Comparison of ENCODE assay signal across 12 cellular contexts in genomic region chr1:214321686-214322453, GRCh38. TPM values are rescaled to one million over a fixed set of nuclear protein-coding genes. Genes with fewer than 3 reads are reported as not detected.
A peak's percentile ranks its signal among the peaks of the same experiment; 100 is the strongest.
DNase-seq lines count a peak whose midpoint lies in the region; ATAC-seq, FAIRE-seq and TF ChIP-seq lines count a peak whose summit lies in the region.
"Had no signal": no experiment of that assay in that cellular context is flagged by ENCODE, and none has a peak within 500 bp of the region (broad histone marks: within the 10 kb centered on the region; RNA-seq: fewer than 3 reads in every experiment).

No MANE protein-coding gene starts in this region.

- TF ChIP-seq POLR2A in GM12878 (IDR thresholded peaks at IDR 0.05; ENCODE audit: low read depth, low read length): no peak
- no peak for TF ChIP-seq POLR2A in breast epithelium (IDR thresholded peaks at IDR 0.05)

- H3K9me3 ChIP-seq in GM12878 (replicated peaks; ENCODE audit: control insufficient read depth, insufficient read depth, low read length) (no peaks in the 10 kb centered on the region), breast epithelium (no peaks in the 10 kb centered on the region)

- no peak for FAIRE-seq in GM12878 (lab: Jason Lieb, UNC)

- H3K79me2 ChIP-seq in GM12878 (ENCODE audit: control insufficient read depth, insufficient read depth, low read length): no peaks in the 10 kb centered on the region

- H3K4me1 ChIP-seq in GM12878 (ENCODE audit: control insufficient read depth, insufficient read depth, low read length): peaks cover 13% of the 10 kb centered on the region
- no peaks in the 10 kb centered on the region for H3K4me1 ChIP-seq in breast epithelium
- peaks cover 1% of the 10 kb centered on the region for H3K4me1 ChIP-seq in foreskin keratinocyte

- H3K4me2 ChIP-seq in GM12878 (ENCODE audit: control insufficient read depth, insufficient read depth): peak overlapping the region; percentile 21

- intact Hi-C loops in GM12878 (cut with micrococcal nuclease; ENCODE audit: unreplicated experiment): loop anchor here (5.0 kb wide), 1 partner anchor 40 kb away; the partner anchor contains the start of gene SMYD2
- intact Hi-C loops in breast epithelium (cut with DNase I; ENCODE audit: low total_unique reads): loop anchor here (10.0 kb wide), 1 partner anchor 57 kb away; no protein-coding TSS in a partner anchor

- ATAC-seq in GM18508 (IDR thresholded peaks at IDR 0.05; ENCODE audit: insufficient read depth, unreplicated experiment): peak; percentile 76
- ATAC-seq in GM21367 (IDR thresholded peaks at IDR 0.05; ENCODE audit: unreplicated experiment): peak; percentile 66
- peak; percentile 76 for ATAC-seq in HG03095 (IDR thresholded peaks at IDR 0.05; ENCODE audit: unreplicated experiment)
- peak; percentile 95 for ATAC-seq in GM12878
- no peak for ATAC-seq in foreskin keratinocyte
- no peak for ATAC-seq in stimulated activated naive CD8-positive, alpha-beta T cell treated with anti-CD3 and anti-CD28 coated beads, Interleukin-15, Interleukin-2, amounts not matched to agents 100 U/mL and 50 U/mL, for 24 hours
- ATAC-seq: PC-3 had no signal

- SMC1A ChIA-PET in GM12878 (lab: Charles Lee; ENCODE audit: uncharacterized antibody, unreplicated experiment): interaction anchor here (0.7 to 2.3 kb wide), 4 partner anchors 32 to 108 kb away, joined by 3 to 18 read pairs (median 5); no protein-coding TSS in a partner anchor

- in situ Hi-C loops in GM12878 (cut with MboI): no loop called here

- H4K20me1 ChIP-seq in GM12878 (ENCODE audit: control insufficient read depth, insufficient read depth): no peaks in the 10 kb centered on the region

- H3K4me3 ChIP-seq in GM12878 (no peak overlapping the region; the same call in 1 of the 2 replicates), breast epithelium (no peak overlapping the region)

- H2AFZ ChIP-seq in GM12878 (ENCODE audit: control insufficient read depth, low read depth, low read length): no peak overlapping the region

- WGBS in GM12878 (ENCODE audit: insufficient coverage, insufficient replicate concordance, low lambda C conversion rate, missing lambda C conversion rate): 10% methylated on average over 5 of the region's 5 CpGs

- DNase-seq in GM12878 (ENCODE audit: low read depth, low spot score) (peak; percentile 30), breast epithelium (ENCODE audit: low spot score in 2 of 2) (no peak), foreskin keratinocyte (no peak), GDM1 (lab: John Stamatoyannopoulos, UW) (no peak)
- no peak for DNase-seq in stimulated activated naive CD8-positive, alpha-beta T cell treated with anti-CD3 and anti-CD28 coated beads, Interleukin-15, Interleukin-2, amounts not matched to agents 100 U/mL and 50 U/mL, for 24 hours
- DNase-seq: activated CD8-positive, alpha-beta memory T cell treated with anti-CD3 and anti-CD28 coated beads, Interleukin-2, amount 50 U/mL, for 48 hours; CD8-positive, alpha-beta memory T cell; NCI-H1417 treated with DMSO at 0.1 percent for 48 hours; PC-3 had no signal

- RAD21 ChIA-PET in GM12878 (lab: Charles Lee; ENCODE audit: unreplicated experiment): interaction anchor here (0.8 to 1.6 kb wide), 3 partner anchors 21 to 60 kb away, joined by 3 to 4 read pairs (median 3); no protein-coding TSS in a partner anchor

- H3K36me3 ChIP-seq in GM12878 (ENCODE audit: control insufficient read depth in 2 of 2, insufficient read depth in 2 of 2, low read length in 1 of 2) (peaks cover 3 to 5% of the 10 kb centered on the region in 2 experiments; a peak in 3 of 4 replicates), breast epithelium (no peaks in the 10 kb centered on the region)

- H3K9ac ChIP-seq in GM12878 (ENCODE audit: control insufficient read depth, insufficient read depth, low read length): no peak overlapping the region

- TF ChIP-seq RAD21 in GM12878 (IDR thresholded peaks at IDR 0.05; ENCODE audit: insufficient read depth, low read depth, low read length): no peak

- POLR2A ChIA-PET in GM12878 (lab: Charles Lee): no interaction called here

- TF ChIP-seq EP300 in GM12878 (IDR thresholded peaks at IDR 0.05; ENCODE audit: borderline replicate concordance in 1 of 2, control insufficient read depth in 1 of 2, low read depth in 2 of 2, low read length in 2 of 2): no peak

- TF ChIP-seq CTCF in GM12878 (IDR thresholded peaks at IDR 0.05 in 2 of 3, conservative IDR thresholded peaks at IDR 0.05 in 1 of 3; ENCODE audit: control insufficient read depth in 2 of 3, extremely low read depth in 1 of 3, insufficient read depth in 1 of 3, low read depth in 3 of 3, low read length in 3 of 3) (no peak), breast epithelium (IDR thresholded peaks at IDR 0.05) (no peak), foreskin keratinocyte (conservative IDR thresholded peaks at IDR 0.05) (no peak)

- CTCF ChIA-PET in GM12878 (lab: Yijun Ruan, JAX): interaction anchor here (1.5 to 2.0 kb wide), 5 partner anchors 9 to 69 kb away, joined by 3 to 12 read pairs (median 6); no protein-coding TSS in a partner anchor

- no peak overlapping the region for H3K27ac ChIP-seq in GM12878 (ENCODE audit: control insufficient read depth, insufficient read depth)
- H3K27ac ChIP-seq in breast epithelium: no peak overlapping the region
- no peak overlapping the region for H3K27ac ChIP-seq in foreskin keratinocyte

- BruUV-seq in GM12878 (replicated peaks; lab: Mats Ljungman, UMichigan): no TSS peak

- H3K27me3 ChIP-seq in GM12878 (replicated peaks in 1 of 2; ENCODE audit: control insufficient read depth in 2 of 2, insufficient read depth in 2 of 2, low read length in 1 of 2): no peaks in the 10 kb centered on the region
- no peaks in the 10 kb centered on the region for H3K27me3 ChIP-seq in breast epithelium
- no peaks in the 10 kb centered on the region for H3K27me3 ChIP-seq in foreskin keratinocyte

TF ChIP-seq in GM12878, 131 proteins besides CTCF, POLR2A, EP300 and RAD21 (continues in another document):
- TF ChIP-seq ETV6 (conservative IDR thresholded peaks at IDR 0.05 in 1 of 2, IDR thresholded peaks at IDR 0.05 in 1 of 2; ENCODE audit: borderline replicate concordance in 1 of 2, low read depth in 1 of 2) (no peak), RUNX3 (IDR thresholded peaks at IDR 0.05; ENCODE audit: low read length) (peak; percentile 40; the same call in 1 of the 2 replicates), ZNF24 (IDR thresholded peaks at IDR 0.05) (peak; percentile 92), ATF2 (IDR thresholded peaks at IDR 0.05; ENCODE audit: low read length) (0 out of 2 replicates have a peak, but pooled peaks have one; percentile 34)

RNA-seq across cellular contexts. Expression of gene SMYD2, which starts 40.9 kb away (rescaled TPM):
- total RNA-seq in GM12878 (2013; cell fraction: nucleolus; rRNA removed): 29.8 and 32.3 TPM in 2 replicates
- total RNA-seq in GM12878 (2014; rRNA removed) (26.0 and 27.8 TPM in 2 replicates), GM12878 (2014; rRNA removed; fragmentation: Illumina TruSeq; extraction: Trizol) (26.1 and 26.9 TPM in 2 replicates), GM12878 (2021) (19.5 and 21.7 TPM in 2 replicates), breast epithelium (10 to 100 TPM; 30.9 to 37.3 (median 37.0) TPM), foreskin keratinocyte (56.1 and 65.7 TPM in 2 replicates)
- polyA plus RNA-seq in GM12878 (2011; ENCODE audit: low read depth): 14.0 TPM
- polyA plus RNA-seq in GM12878 (2011; rRNA removed) (55.7 and 78.1 TPM in 2 replicates), GM12878 (2014; fragmentation: Illumina TruSeq; extraction: Trizol) (30.1 and 33.8 TPM in 2 replicates), GM12878 (2014; fragmentation: Nextera tagmentation; extraction: Ambion mirVana) (10 to 100 TPM in 1 of 2 experiments, 1 to 10 TPM in 1; 8.3 to 17.0 TPM), GM12878 (2014; rRNA removed) (23.8 and 25.0 TPM in 2 replicates), GM12878 (2016; fragmentation: Nextera tagmentation; extraction: Ambion mirVana) (10 to 100 TPM; 34.5 to 36.1 TPM), foreskin keratinocyte (43.5 and 45.6 TPM in 2 replicates)
- 31.5 and 32.3 TPM in 2 replicates for polyA plus RNA-seq in GM12878 (2011; cell fraction: cytosol; rRNA removed)
- 48.8 and 56.5 TPM in 2 replicates for polyA plus RNA-seq in GM12878 (2011; cell fraction: nucleus; rRNA removed)
- polyA plus RNA-seq in GM12878 (2012): 19.4 and 20.6 TPM in 2 replicates
- polyA minus RNA-seq in GM12878 (2011; rRNA and poly(A)+ RNA removed): 25.4 and 32.8 TPM in 2 replicates
- 7.5 and 13.1 TPM in 2 replicates for polyA minus RNA-seq in GM12878 (2011; cell fraction: cytosol; rRNA and poly(A)+ RNA removed)
- polyA minus RNA-seq in GM12878 (2011; cell fraction: nucleus; rRNA and poly(A)+ RNA removed): 12.1 and 14.7 TPM in 2 replicates

Comparison
In these comparisons a context has a peak if more than half of its experiments do, and no peak if none do; other contexts are left out.
1. ATAC-seq: peak in GM18508 (single experiment), GM21367 (single experiment), HG03095 (single experiment) and GM12878 (single experiment); none in foreskin keratinocyte (single experiment) and stimulated activated naive CD8-positive, alpha-beta T cell treated with anti-CD3 and anti-CD28 coated beads, Interleukin-15, Interleukin-2, amounts not matched to agents 100 U/mL and 50 U/mL, for 24 hours (single experiment).